Comparison of ENCODE assay signal across 29 cellular contexts in the genomic region with DNA sequence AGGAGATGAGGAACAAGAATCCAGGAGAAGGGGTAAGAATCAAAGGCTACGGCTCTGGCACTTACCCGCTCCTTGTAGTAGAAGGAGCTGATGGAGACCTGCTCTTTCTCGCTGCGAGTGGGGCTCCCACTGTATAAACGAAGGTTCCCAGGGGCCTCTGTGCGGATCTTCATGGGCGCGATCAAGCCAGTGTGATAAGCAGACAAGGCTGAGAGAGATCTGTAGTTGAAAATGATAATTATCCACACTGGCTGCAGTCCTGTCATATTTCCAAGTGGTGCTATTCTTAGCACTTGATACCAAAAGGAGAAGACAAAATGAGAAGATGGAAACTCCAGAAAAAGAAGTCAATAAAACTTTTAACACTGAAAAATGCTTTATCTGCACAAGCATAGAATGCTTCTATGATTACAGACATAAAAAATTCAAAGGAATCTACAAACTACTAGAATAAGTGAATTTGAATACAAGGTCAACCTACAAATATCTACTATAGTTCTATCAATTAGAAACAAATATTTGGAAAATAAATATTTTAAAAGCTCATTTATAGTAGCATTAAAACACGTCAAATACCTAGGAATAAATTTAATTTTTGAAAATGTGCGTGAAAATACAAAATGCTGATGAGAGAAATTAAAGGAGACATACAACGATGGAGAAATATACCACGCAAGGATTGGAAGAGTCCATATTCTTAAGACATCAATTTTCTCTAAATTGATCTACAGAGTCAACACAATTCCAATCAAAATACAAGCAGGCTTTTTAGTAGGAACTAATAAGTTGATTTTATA.
"Had no signal": no experiment of that assay in that cellular context is flagged by ENCODE, and none has a peak within 500 bp of the region (broad histone marks: within the 10 kb centered on the region; RNA-seq: fewer than 3 reads in every experiment).

No MANE protein-coding gene starts in this region.

- H3K36me3 ChIP-seq: MG63, SJCRH30 had no signal

- H3K27ac ChIP-seq: PC-9, RWPE1, SJCRH30, SK-N-MC, WERI-Rb-1 had no signal

- ATAC-seq: activated CD8-positive, alpha-beta memory T cell treated with anti-CD3 and anti-CD28 coated beads, Interleukin-2, amount 10 ng/mL, durations not matched to agents 7 days and 5 days; activated naive CD8-positive, alpha-beta T cell treated with anti-CD3 and anti-CD28 coated beads, Interleukin-2, amount 50 U/mL, for 24 hours had no signal

- H3K4me3 ChIP-seq: MG63, PC-9, SJCRH30, SK-N-MC had no signal

- DNase-seq: activated CD4-positive, alpha-beta memory T cell treated with anti-CD3 and anti-CD28 coated beads, Interleukin-2, amount 10 ng/mL, durations not matched to agents 7 days and 5 days; activated CD4-positive, alpha-beta T cell treated with anti-CD3 and anti-CD28 coated beads for 1 hour; activated CD4-positive, alpha-beta T cell treated with anti-CD3 and anti-CD28 coated beads for 48 hours; activated CD4-positive, CD25-positive, alpha-beta regulatory T cell; activated CD8-positive, alpha-beta memory T cell treated with anti-CD3 and anti-CD28 coated beads for 24 hours; activated CD8-positive, alpha-beta memory T cell treated with anti-CD3 and anti-CD28 coated beads, Interleukin-2, amount 10 ng/mL, durations not matched to agents 7 days and 5 days; activated CD8-positive, alpha-beta memory T cell treated with anti-CD3 and anti-CD28 coated beads, Interleukin-2, amount 50 U/mL, for 48 hours; activated effector memory CD4-positive, alpha-beta T cell treated with Interleukin-2 at 50 U/mL for 16 hours; activated naive CD4-positive, alpha-beta T cell treated with anti-CD3 and anti-CD28 coated beads, Interleukin-2, amount 10 ng/mL, durations not matched to agents 7 days and 5 days; activated naive CD8-positive, alpha-beta T cell treated with anti-CD3 and anti-CD28 coated beads, Interleukin-2, amount 50 U/mL, for 24 hours; activated T-cell treated with anti-CD3 and anti-CD28 coated beads, Interleukin-2, amount 50 U/mL, for 48 hours; anterior cingulate cortex; Kasumi-1; KG1; MG63; NCI-H1092; NCI-H1436 treated with DMSO at 0.1 percent for 48 hours; NCI-H1694 treated with DMSO at 0.1 percent for 48 hours; NCI-H2029; NCI-H345; NCI-H524 treated with DMSO at 0.1 percent for 48 hours; NK-92 treated with Interleukin-12 subunit alpha and Interleukin-12 subunit beta, amount 100 ng/mL, for 24 hours; PC-9; SHP77; SJCRH30; T1000; WERI-Rb-1 had no signal

- H3K27me3 ChIP-seq: MG63, SJCRH30 had no signal

- H3K9me3 ChIP-seq: MG63, SJCRH30 had no signal
